ENCODE assay signal across 8 cellular contexts in genomic region chr20:38472513-38473352, GRCh38. TPM values are rescaled to one million over a fixed set of nuclear protein-coding genes. Genes with fewer than 3 reads are reported as not detected.
DNase-seq lines count a peak whose midpoint lies in the region; ATAC-seq and TF ChIP-seq lines count a peak whose summit lies in the region.

Gene RALGAPB, plus strand, starts transcription at chr20:38472843. Its CDS starts 15,590 bp downstream, at chr20:38488433.

- DNase-seq in CD14-positive monocyte (ENCODE audit: low spot score) (peak; percentile 98), NCI-H748 (lab: John Stamatoyannopoulos, UW; ENCODE audit: unreplicated experiment) (peak; percentile 99), dedifferentiated amniotic fluid mesenchymal stem cell (ENCODE audit: extremely low spot score) (peak; percentile 98), left kidney (ENCODE audit: low read depth, low spot score) (peak; percentile 100)
- peak; percentile 99 for DNase-seq in activated CD4-positive, alpha-beta T cell treated with anti-CD3 and anti-CD28 coated beads, Interleukin-2, amount 50 U/mL, for 1 hour
- peak; percentile 98 to 99 for DNase-seq in stimulated activated CD4-positive, alpha-beta T cell treated with anti-CD3 and anti-CD28 coated beads, Interleukin-2, amount 100 ng/mL, for 24 hours

- ATAC-seq in GM19372 (IDR thresholded peaks at IDR 0.05; ENCODE audit: low read depth, unreplicated experiment), result peak; percentile 92
- peak; percentile 75 for ATAC-seq in HG03558 (IDR thresholded peaks at IDR 0.05; ENCODE audit: extremely low read depth, unreplicated experiment)

- H3K4me1 Mint-ChIP-seq in CD14-positive monocyte, result peaks cover 31% of the 10 kb centered on the region

- H3K27me3 Mint-ChIP-seq in CD14-positive monocyte (ENCODE audit: low read depth in 3 of 3), result peaks cover 0 to 5% (median 3%) of the 10 kb centered on the region in 3 donors

- intact Hi-C loops in CD14-positive monocyte (cut with micrococcal nuclease), result loop anchor here (5.0 kb wide), 1 partner anchor 35 kb away; the partner anchor contains the start of gene SNHG17 (in 2 of the 2)

- peak; percentile 44 for TF ChIP-seq CTCF in CD14-positive monocyte (IDR thresholded peaks at IDR 0.05)

- H3K9me3 Mint-ChIP-seq in CD14-positive monocyte, result peaks cover 3 to 5% (median 4%) of the 10 kb centered on the region in 7 donors

- H3K4me3 Mint-ChIP-seq in CD14-positive monocyte, result peak within 1 kb of the TSS; percentile 89 to 94

- peaks cover 3 to 9% of the 10 kb centered on the region in 2 donors for H3K36me3 Mint-ChIP-seq in CD14-positive monocyte

- peak within 1 kb of the TSS; percentile 75 to 91 (median 89) for H3K27ac Mint-ChIP-seq in CD14-positive monocyte

RNA-seq across cellular contexts. Expression of gene RALGAPB, which starts in this region (rescaled TPM):
- polyA plus RNA-seq in CD14-positive monocyte, result 1 to 10 TPM; 4.7 to 6.1 TPM

Comparison
In these comparisons a context has a peak if more than half of its experiments do, and no peak if none do; other contexts are left out.
1. Peak in every context shown above with its lines: DNase-seq and ATAC-seq.